In genomic region chr1:22975694-22976093, GRCh38 we compare ENCODE assay signal across 18 cellular contexts. TPM values are rescaled to one million over a fixed set of nuclear protein-coding genes. Genes with fewer than 3 reads are reported as not detected.
A peak's percentile ranks its signal among the peaks of the same experiment; 100 is the strongest.
DNase-seq lines count a peak whose midpoint lies in the region; ATAC-seq and TF ChIP-seq lines count a peak whose summit lies in the region.
"Had no signal": no experiment of that assay in that cellular context is flagged by ENCODE, and none has a peak within 500 bp of the region (broad histone marks: within the 10 kb centered on the region; RNA-seq: fewer than 3 reads in every experiment).

No MANE protein-coding gene starts in this region.

- no peaks in the 10 kb centered on the region; a peak in 1 of 5 replicates for H3K9me3 Mint-ChIP-seq in H9
- H3K9me3 Mint-ChIP-seq: neural crest cell; stimulated activated naive B cell treated with anti-CD40 and anti-IgM and Interleukin-4, amounts not matched to agents 10 μg/mL and 1 μg/mL and 100 μg/mL, for 72 hours had no signal

- H3K4me2 ChIP-seq in H9 (ENCODE audit: insufficient read depth, insufficient read length, low read length) (no peak overlapping the region), neuronal stem cell (ENCODE audit: insufficient read depth, low read length, poor library complexity, severe bottlenecking) (no peak overlapping the region)

- H4K20me1 ChIP-seq in H9 (ENCODE audit: control insufficient read depth, insufficient read depth, insufficient read length) = no peaks in the 10 kb centered on the region

- DNase-seq in H9 = no peak
- peak; percentile 38 for DNase-seq in RPMI7951 (ENCODE audit: low read depth)
- peak; percentile 30 for DNase-seq in fibroblast of mammary gland (ENCODE audit: low read depth)
- DNase-seq in neuronal stem cell (ENCODE audit: low spot score) = no peak
- DNase-seq in gastrocnemius medialis = no peak
- no peak for DNase-seq in activated CD4-positive, alpha-beta T cell treated with anti-CD3 and anti-CD28 coated beads, Interleukin-2, amount 50 U/mL, for 1 hour
- DNase-seq in superior temporal gyrus (ENCODE audit: extremely low spot score) = no peak

- no peaks in the 10 kb centered on the region for H3K36me3 Mint-ChIP-seq in H9 (ENCODE audit: insufficient read depth in 1 of 3, low read depth in 3 of 3)
- H3K36me3 Mint-ChIP-seq: stimulated activated naive B cell treated with anti-CD40 and anti-IgM and Interleukin-4, amounts not matched to agents 10 μg/mL and 1 μg/mL and 100 μg/mL, for 72 hours had no signal

- H3K9ac ChIP-seq in H9 (ENCODE audit: extremely low read depth, insufficient read length, low read length) (no peak overlapping the region), neuronal stem cell (ENCODE audit: low read depth, low read length, poor library complexity) (no peak overlapping the region)

- H2BK12ac ChIP-seq in H9 (ENCODE audit: insufficient read length, low read depth, low read length) (peak overlapping the region; percentile 59), neuronal stem cell (ENCODE audit: low read length) (no peak overlapping the region)

- H3K9me3 ChIP-seq in H9 (ENCODE audit: control insufficient read depth, low read depth, low read length) = no peaks in the 10 kb centered on the region
- H3K9me3 ChIP-seq in neuronal stem cell (replicated peaks in 1 of 2; ENCODE audit: control insufficient read depth in 2 of 2, insufficient read depth in 1 of 2, low read depth in 1 of 2, low read length in 2 of 2) = no peaks in the 10 kb centered on the region
- no peaks in the 10 kb centered on the region for H3K9me3 ChIP-seq in gastrocnemius medialis
- H3K9me3 ChIP-seq: colonic mucosa, heart right ventricle, transverse colon had no signal

- H4K8ac ChIP-seq in H9 (replicated peaks; ENCODE audit: insufficient read length, low read depth, low read length) (no peak overlapping the region), neuronal stem cell (ENCODE audit: low read depth, low read length) (no peak overlapping the region)

- peaks cover 12 to 29% of the 10 kb centered on the region in 2 experiments for H3K4me1 Mint-ChIP-seq in H9

- H3K18ac ChIP-seq in H9 (ENCODE audit: insufficient read length, low read depth, low read length) (peak overlapping the region; percentile 31), neuronal stem cell (ENCODE audit: low read length) (no peak overlapping the region)

- H3K79me1 ChIP-seq in H9 (ENCODE audit: insufficient read depth, low read depth, low read length, poor library complexity, severe bottlenecking) (no peaks in the 10 kb centered on the region), neuronal stem cell (ENCODE audit: low read depth, low read length) (no peaks in the 10 kb centered on the region)

- intact Hi-C loops in gastrocnemius medialis (cut with DNase I; ENCODE audit: low total_unique reads) = loop anchor here (2.0 kb wide), 3 partner anchors 113 to 209 kb away; no protein-coding TSS in a partner anchor

- no peak overlapping the region for H3K14ac ChIP-seq in H9 (ENCODE audit: insufficient read depth, low read length)
- H3K14ac ChIP-seq in neuronal stem cell (ENCODE audit: low read length) = no peak overlapping the region

- H2BK20ac ChIP-seq in H9 (ENCODE audit: low read depth, low read length, poor library complexity, severe bottlenecking) = no peak overlapping the region

- peak overlapping the region; percentile 45 for H4K5ac ChIP-seq in H9 (ENCODE audit: insufficient read length, low read depth, low read length)

- H3K4me1 ChIP-seq in H9 (ENCODE audit: insufficient read depth, low read length) = no peaks in the 10 kb centered on the region; the same call in 1 of the 2 replicates
- H3K4me1 ChIP-seq in neuronal stem cell (ENCODE audit: control insufficient read depth in 2 of 2, insufficient read depth in 1 of 2, low read depth in 1 of 2, low read length in 2 of 2) = peaks cover 0 to 9% of the 10 kb centered on the region in 2 donors
- no peaks in the 10 kb centered on the region for H3K4me1 ChIP-seq in gastrocnemius medialis
- H3K4me1 ChIP-seq: colonic mucosa had no signal

- TF ChIP-seq CTCF in H9 (conservative IDR thresholded peaks at IDR 0.05) = no peak
- no peak for TF ChIP-seq CTCF in fibroblast of mammary gland (conservative IDR thresholded peaks at IDR 0.05; ENCODE audit: control insufficient read depth, insufficient read depth, low read depth, low read length)
- TF ChIP-seq CTCF in gastrocnemius medialis (IDR thresholded peaks at IDR 0.05 in 4 of 5, conservative IDR thresholded peaks at IDR 0.05 in 1 of 5) = no peak

- H3K23me2 ChIP-seq in H9 (ENCODE audit: insufficient read length, low read depth, low read length, poor library complexity, severe bottlenecking) = no peaks in the 10 kb centered on the region

- no peak overlapping the region for H3T11ph ChIP-seq in H9 (ENCODE audit: low read length)

- ATAC-seq in gastrocnemius medialis (no peak), GM19035 (IDR thresholded peaks at IDR 0.05; ENCODE audit: unreplicated experiment) (no peak)

- no peak overlapping the region for H3K56ac ChIP-seq in H9 (ENCODE audit: insufficient read length, low read depth, low read length)

- H2AFZ ChIP-seq in H9 (ENCODE audit: low read length) (no peak overlapping the region), neuronal stem cell (ENCODE audit: low read length) (peak overlapping the region; percentile 82)

- in situ Hi-C loops in gastrocnemius medialis (cut with MboI; ENCODE audit: low sequenced_read_pairs in 4 of 4) = loop anchor here (5.0 to 10.0 kb wide), 2 partner anchors 209 to 212 kb away; no protein-coding TSS in a partner anchor

- H3K23ac ChIP-seq in H9 (ENCODE audit: insufficient read length, low read depth, low read length) = no peak overlapping the region
- no peak overlapping the region for H3K23ac ChIP-seq in neuronal stem cell (ENCODE audit: low read depth, low read length, poor library complexity)

- WGBS in H9 (ENCODE audit: extremely low coverage, insufficient read length, low lambda C conversion rate) = no CpG with 5 or more reads among the region's 3 CpGs
- no CpG with 5 or more reads among the region's 3 CpGs for WGBS in neuronal stem cell (ENCODE audit: extremely low coverage in 2 of 2, insufficient read length in 2 of 2, insufficient replicate concordance in 1 of 2), 2 donors

- no peak overlapping the region for H3K4me3 Mint-ChIP-seq in H9
- H3K4me3 Mint-ChIP-seq: neural crest cell; stimulated activated naive B cell treated with anti-CD40 and anti-IgM and Interleukin-4, amounts not matched to agents 10 μg/mL and 1 μg/mL and 100 μg/mL, for 72 hours had no signal

- peak overlapping the region; percentile 25 for H2BK120ac ChIP-seq in H9 (ENCODE audit: low read depth, low read length, poor library complexity, severe bottlenecking)
- H2BK120ac ChIP-seq in neuronal stem cell (ENCODE audit: low read depth, low read length) = no peak overlapping the region

- H3K4ac ChIP-seq in H9 (ENCODE audit: low read depth, low read length) = no peak overlapping the region; the same call in 1 of the 2 replicates
- no peak overlapping the region for H3K4ac ChIP-seq in neuronal stem cell (ENCODE audit: low read length)

- H3K4me3 ChIP-seq in fibroblast of mammary gland (ENCODE audit: control insufficient read depth, low read depth, low read length) = no peak overlapping the region
- H3K4me3 ChIP-seq in neuronal stem cell (ENCODE audit: low read length in 2 of 2) = no peak overlapping the region
- no peak overlapping the region for H3K4me3 ChIP-seq in gastrocnemius medialis
- H3K4me3 ChIP-seq: colonic mucosa, heart right ventricle, transverse colon had no signal

- H3K27me3 Mint-ChIP-seq in H9 (ENCODE audit: low read depth) = peaks cover 2% of the 10 kb centered on the region

- H4K91ac ChIP-seq in H9 (ENCODE audit: insufficient read length, low read depth, low read length) (peak overlapping the region; percentile 25), neuronal stem cell (ENCODE audit: low read depth, low read length, poor library complexity) (no peak overlapping the region)

- no peak overlapping the region for H2BK5ac ChIP-seq in H9 (ENCODE audit: insufficient read length, low read length)
- no peak overlapping the region for H2BK5ac ChIP-seq in neuronal stem cell (ENCODE audit: low read length)

- TF ChIP-seq POLR2A in gastrocnemius medialis (IDR thresholded peaks at IDR 0.05) = no peak

- H3K36me3 ChIP-seq in neuronal stem cell (replicated peaks in 1 of 2; ENCODE audit: control insufficient read depth in 2 of 2, insufficient read depth in 2 of 2, low read length in 2 of 2) (no peaks in the 10 kb centered on the region), gastrocnemius medialis (no peaks in the 10 kb centered on the region)
- H3K36me3 ChIP-seq: colonic mucosa, heart right ventricle, transverse colon had no signal

- H3K27me3 ChIP-seq in H9 (ENCODE audit: insufficient read depth, low read length) = no peaks in the 10 kb centered on the region
- peaks cover 0 to 23% (median 0%) of the 10 kb centered on the region in 3 experiments for H3K27me3 ChIP-seq in neuronal stem cell (ENCODE audit: control insufficient read depth in 3 of 3, insufficient read depth in 3 of 3, low read depth in 1 of 3, low read length in 3 of 3)
- peaks cover 4 to 18% (median 10%) of the 10 kb centered on the region in 3 donors for H3K27me3 ChIP-seq in gastrocnemius medialis
- H3K27me3 ChIP-seq: colonic mucosa had no signal

- H3K27ac Mint-ChIP-seq in H9 = peak overlapping the region in 1 of 3 experiments; percentile 92; a peak in 2 of 7 replicates
- H3K27ac Mint-ChIP-seq: stimulated activated naive B cell treated with anti-CD40 and anti-IgM and Interleukin-4, amounts not matched to agents 10 μg/mL and 1 μg/mL and 100 μg/mL, for 72 hours had no signal

- no peak overlapping the region for H3K27ac ChIP-seq in H9 (ENCODE audit: insufficient read length, low read depth, low read length)
- H3K27ac ChIP-seq in neuronal stem cell (replicated peaks; ENCODE audit: low read length) = no peak overlapping the region
- H3K27ac ChIP-seq in gastrocnemius medialis = no peak overlapping the region
- H3K27ac ChIP-seq: colonic mucosa, heart right ventricle, transverse colon had no signal

- H3K79me2 ChIP-seq in H9 (ENCODE audit: insufficient read depth, low read length) = no peaks in the 10 kb centered on the region; the same call in 1 of the 2 replicates

- H2BK15ac ChIP-seq in H9 (ENCODE audit: low read depth, low read length) (no peak overlapping the region), neuronal stem cell (ENCODE audit: low read length) (no peak overlapping the region)

- H2AK5ac ChIP-seq in H9 (ENCODE audit: insufficient read length, low read length) = no peak overlapping the region
- H2AK5ac ChIP-seq in neuronal stem cell (ENCODE audit: low read depth, low read length) = no peak overlapping the region

RNA-seq across cellular contexts. Expression of gene LACTBL1, which starts 3.0 kb away (rescaled TPM):
- not detected in 2 replicates for total RNA-seq in H9 (2021)
- total RNA-seq in RPMI7951 (2014; rRNA removed; shearing (Covaris generic)) = not detected in 2 replicates
- not detected for polyA plus RNA-seq in neuronal stem cell (2013, experiment 1 of 2)
- polyA plus RNA-seq in neuronal stem cell (2013, experiment 2 of 2) = not detected
- total RNA-seq in gastrocnemius medialis = not detected
- total RNA-seq: aorta, colonic mucosa, heart right ventricle, kidney, mesenteric fat pad, neural crest cell, SK-MEL-5, transverse colon had no signal
- polyA plus RNA-seq: aorta, BJ, heart right ventricle had no signal

RNA-seq across cellular contexts. Expression of gene TEX46, which starts 40.0 kb away (rescaled TPM):
- total RNA-seq in H9 (2021) (not detected in 2 replicates), gastrocnemius medialis (not detected)
- total RNA-seq in RPMI7951 (2014; rRNA removed; shearing (Covaris generic)) = 0.48 TPM in 1 of 2 replicates, not detected in the other
- polyA plus RNA-seq in neuronal stem cell (2013, experiment 1 of 2) = 0.14 TPM
- 0.17 TPM for polyA plus RNA-seq in neuronal stem cell (2013, experiment 2 of 2)
- total RNA-seq: aorta, colonic mucosa, heart right ventricle, kidney, mesenteric fat pad, neural crest cell, SK-MEL-5, transverse colon had no signal
- polyA plus RNA-seq: aorta, BJ, heart right ventricle had no signal

RNA-seq across cellular contexts. Expression of gene KDM1A, which starts 43.6 kb away (rescaled TPM):
- total RNA-seq in H9 (2021) (197 and 204 TPM in 2 replicates), gastrocnemius medialis (10 to 100 TPM; 46.0 to 76.2 (median 58.7) TPM)
- 95.1 and 126 TPM in 2 replicates for total RNA-seq in RPMI7951 (2014; rRNA removed; shearing (Covaris generic))
- polyA plus RNA-seq in neuronal stem cell (2013, experiment 1 of 2) = 182 TPM
- polyA plus RNA-seq in neuronal stem cell (2013, experiment 2 of 2) = 177 TPM

Comparison
In these comparisons a context has a peak if more than half of its experiments do, and no peak if none do; other contexts are left out.
1. DNase-seq: peak in RPMI7951 (single experiment) and fibroblast of mammary gland (single experiment); none in H9 (single experiment), neuronal stem cell (single experiment), gastrocnemius medialis (0 of 2), activated CD4-positive, alpha-beta T cell treated with anti-CD3 and anti-CD28 coated beads, Interleukin-2, amount 50 U/mL, for 1 hour (single experiment) and superior temporal gyrus (single experiment).